In genomic region chr20:4918473-4918872, GRCh38 we compare ENCODE assay signal across 19 cellular contexts.
A peak's percentile ranks its signal among the peaks of the same experiment; 100 is the strongest.
DNase-seq lines count a peak whose midpoint lies in the region; ATAC-seq and TF ChIP-seq lines count a peak whose summit lies in the region.
"Had no signal": no experiment of that assay in that cellular context is flagged by ENCODE, and none has a peak within 500 bp of the region (broad histone marks: within the 10 kb centered on the region; RNA-seq: fewer than 3 reads in every experiment).

No MANE protein-coding gene starts in this region.

- H3K27me3 ChIP-seq in right cardiac atrium (ENCODE audit: control insufficient read depth, insufficient read depth) (no peaks in the 10 kb centered on the region), right atrium auricular region (no peaks in the 10 kb centered on the region), OCI-LY3 (ENCODE audit: low read depth, low read length) (no peaks in the 10 kb centered on the region), right lobe of liver (no peaks in the 10 kb centered on the region), transverse colon (no peaks in the 10 kb centered on the region), GM23338 (ENCODE audit: insufficient read depth) (no peaks in the 10 kb centered on the region), aorta (ENCODE audit: control insufficient read depth in 1 of 2, insufficient read depth in 2 of 2, low read length in 1 of 2) (no peaks in the 10 kb centered on the region)
- H3K27me3 ChIP-seq: MG63 had no signal

- H3K4me1 ChIP-seq in right cardiac atrium (ENCODE audit: control insufficient read depth, insufficient read depth, low read length) (peaks cover 3% of the 10 kb centered on the region), right atrium auricular region (peaks cover 0 to 29% of the 10 kb centered on the region in 2 donors), OCI-LY3 (ENCODE audit: low read length) (peaks cover 16% of the 10 kb centered on the region), right lobe of liver (peaks cover 0 to 37% (median 17%) of the 10 kb centered on the region in 4 donors), transverse colon (peaks cover 0 to 10% (median 7%) of the 10 kb centered on the region in 4 donors), GM23338 (ENCODE audit: insufficient read depth) (peaks cover 4% of the 10 kb centered on the region; the same call in 1 of the 2 replicates), aorta (ENCODE audit: control insufficient read depth in 1 of 2, insufficient read depth in 2 of 2, low read length in 2 of 2) (peaks cover 0 to 7% of the 10 kb centered on the region in 2 donors)

- no peaks in the 10 kb centered on the region for H3F3A ChIP-seq in GM23338 (replicated peaks; ENCODE audit: low read depth)

- no peak overlapping the region for H3K27ac Mint-ChIP-seq in GM23338
- H3K27ac Mint-ChIP-seq: HFFc6 had no signal

- H3K4me3 ChIP-seq in right cardiac atrium (ENCODE audit: low read length) (no peak overlapping the region), right atrium auricular region (no peak overlapping the region), OCI-LY3 (ENCODE audit: low read length) (no peak overlapping the region), right lobe of liver (no peak overlapping the region), transverse colon (no peak overlapping the region), GM23338 (no peak overlapping the region), aorta (ENCODE audit: low read length in 2 of 2) (no peak overlapping the region)
- H3K4me3 ChIP-seq: MG63 had no signal

- ATAC-seq in right cardiac atrium (peak; percentile 53 to 58), right lobe of liver (peak in 1 of 4 donors; percentile 20), GM23338 (no peak), aorta (ENCODE audit: low FRiP score) (no peak)
- ATAC-seq: Panc1 had no signal

- DNase-seq in right cardiac atrium: no peak
- DNase-seq in right atrium auricular region (ENCODE audit: low spot score): no peak
- DNase-seq in right lobe of liver: no peak
- peak; percentile 38 for DNase-seq in transverse colon
- no peak for DNase-seq in GM13976 (ENCODE audit: low spot score)
- no peak for DNase-seq in GM23338 (ENCODE audit: low spot score)
- DNase-seq in aorta: no peak
- DNase-seq: 8988T, EL, HFFc6, KG1, MG63, NCI-H1105 treated with DMSO at 0.1 percent for 48 hours, NCI-H187 treated with DMSO at 0.1 percent for 48 hours, NCI-H2171 treated with DMSO at 0.1 percent for 48 hours, NCI-H524, Right ventricle myocardium superior had no signal

- H3K4me1 Mint-ChIP-seq in GM23338: peaks cover 19% of the 10 kb centered on the region

- no peaks in the 10 kb centered on the region for H3K79me2 ChIP-seq in OCI-LY3 (ENCODE audit: low read length)
- H3K79me2 ChIP-seq in GM23338 (replicated peaks; ENCODE audit: insufficient read depth): no peaks in the 10 kb centered on the region

- H4K20me1 ChIP-seq in OCI-LY3 (ENCODE audit: insufficient read depth, low read length): peaks cover 17% of the 10 kb centered on the region
- H4K20me1 ChIP-seq in GM23338 (replicated peaks; ENCODE audit: insufficient read depth): peaks cover 3% of the 10 kb centered on the region; the same call in 1 of the 2 replicates

- TF ChIP-seq POLR2A in right lobe of liver (IDR thresholded peaks at IDR 0.05): no peak
- TF ChIP-seq POLR2A in transverse colon (IDR thresholded peaks at IDR 0.05): no peak

- no peaks in the 10 kb centered on the region for H3K9me3 Mint-ChIP-seq in GM23338
- H3K9me3 Mint-ChIP-seq: HFFc6 had no signal

- H3K27me3 Mint-ChIP-seq in GM23338 (ENCODE audit: insufficient read depth, low read depth, poor library complexity): peaks cover 2% of the 10 kb centered on the region

- H3K36me3 ChIP-seq in right atrium auricular region (no peaks in the 10 kb centered on the region), OCI-LY3 (replicated peaks; ENCODE audit: low read depth, low read length) (no peaks in the 10 kb centered on the region), right lobe of liver (no peaks in the 10 kb centered on the region), transverse colon (no peaks in the 10 kb centered on the region), GM23338 (ENCODE audit: insufficient read depth) (no peaks in the 10 kb centered on the region), aorta (ENCODE audit: control insufficient read depth in 1 of 2, insufficient read depth in 2 of 2, low read length in 1 of 2) (no peaks in the 10 kb centered on the region)
- H3K36me3 ChIP-seq: MG63 had no signal

- intact Hi-C loops in right cardiac atrium (cut with DNase I) (no loop called here), right lobe of liver (cut with DNase I) (no loop called here), transverse colon (cut with DNase I; ENCODE audit: low total_unique reads) (no loop called here), aorta (cut with DNase I) (loop anchor here in 1 of 2 donors (5.0 kb wide), 1 partner anchor 34 kb away; no protein-coding TSS in a partner anchor)

- no peaks in the 10 kb centered on the region for H3K36me3 Mint-ChIP-seq in GM23338 (ENCODE audit: low read depth)

- H3K9ac ChIP-seq in OCI-LY3 (ENCODE audit: low read length): no peak overlapping the region

- TF ChIP-seq CTCF in right atrium auricular region (IDR thresholded peaks at IDR 0.05) (no peak), OCI-LY3 (IDR thresholded peaks at IDR 0.05; ENCODE audit: low read depth, low read length) (no peak), right lobe of liver (IDR thresholded peaks at IDR 0.05) (no peak), transverse colon (IDR thresholded peaks at IDR 0.05) (no peak), GM13976 (IDR thresholded peaks at IDR 0.05; ENCODE audit: borderline replicate concordance, control extremely low read depth, extremely low read depth, insufficient read depth, missing control alignments) (no peak), GM23338 (conservative IDR thresholded peaks at IDR 0.05; ENCODE audit: low read depth in 2 of 2) (no peak)

- in situ Hi-C loops in transverse colon (cut with MboI; ENCODE audit: low pct_ligation_motif_present in 1 of 4, low pct_unique_long_range_greater_than_20kb in 1 of 4, low sequenced_read_pairs in 3 of 4): no loop called here
- in situ Hi-C loops in GM13976 (cut with MboI; ENCODE audit: low sequenced_read_pairs, unreplicated experiment): no loop called here

- H3K4me3 Mint-ChIP-seq in GM23338: no peak overlapping the region
- H3K4me3 Mint-ChIP-seq: HFFc6 had no signal

- no peaks in the 10 kb centered on the region for H3K9me2 ChIP-seq in GM23338 (ENCODE audit: insufficient read depth)

- no peak for TF ChIP-seq EP300 in transverse colon (IDR thresholded peaks at IDR 0.05; ENCODE audit: low read depth)

- H3K9me3 ChIP-seq in right cardiac atrium (ENCODE audit: control insufficient read depth, low read length) (no peaks in the 10 kb centered on the region), right atrium auricular region (no peaks in the 10 kb centered on the region), OCI-LY3 (ENCODE audit: insufficient read depth, low read length) (no peaks in the 10 kb centered on the region), right lobe of liver (no peaks in the 10 kb centered on the region), transverse colon (no peaks in the 10 kb centered on the region), aorta (ENCODE audit: control insufficient read depth, low read length) (no peaks in the 10 kb centered on the region)
- H3K9me3 ChIP-seq: MG63 had no signal

- WGBS in right cardiac atrium: 74% methylated on average over 6 of the region's 6 CpGs
- WGBS in right lobe of liver (ENCODE audit: insufficient coverage, low coverage, low lambda C conversion rate, missing lambda C conversion rate): 66% methylated on average over 4 of the region's 6 CpGs
- 89 to 91% methylated on average over 3 to 6 of the region's 6 CpGs for whole genome bisulfite sequencing in transverse colon (ENCODE audit: low coverage in 1 of 2), 2 donors
- WGBS in aorta, 2 donors: 92 to 94% methylated on average over 6 of the region's 6 CpGs

- H3K4me2 ChIP-seq in OCI-LY3 (ENCODE audit: low read length) (peak overlapping the region; percentile 17), GM23338 (no peak overlapping the region)

- H3K27ac ChIP-seq in right cardiac atrium (ENCODE audit: low read length) (no peak overlapping the region), right atrium auricular region (no peak overlapping the region), OCI-LY3 (ENCODE audit: low read length) (no peak overlapping the region), right lobe of liver (peak overlapping the region; percentile 37 to 64 (median 58)), transverse colon (no peak overlapping the region), GM23338 (ENCODE audit: low read depth) (no peak overlapping the region), aorta (ENCODE audit: low read depth in 1 of 2, low read length in 2 of 2) (no peak overlapping the region)

- H2AFZ ChIP-seq in OCI-LY3 (ENCODE audit: low read depth, low read length): no peak overlapping the region
- no peak overlapping the region for H2AFZ ChIP-seq in GM23338

Comparison
In these comparisons a context has a peak if more than half of its experiments do, and no peak if none do; other contexts are left out.
1. ATAC-seq: peak in right cardiac atrium (2 of 2); none in GM23338 (single experiment) and aorta (single experiment).
2. H3K27ac ChIP-seq: peak in right lobe of liver (3 of 3); none in right cardiac atrium (single experiment), right atrium auricular region (0 of 2), OCI-LY3 (single experiment), transverse colon (0 of 4), GM23338 (single experiment) and aorta (0 of 2).